Comparison of ENCODE assay signal across 10 cellular contexts in the genomic region with DNA sequence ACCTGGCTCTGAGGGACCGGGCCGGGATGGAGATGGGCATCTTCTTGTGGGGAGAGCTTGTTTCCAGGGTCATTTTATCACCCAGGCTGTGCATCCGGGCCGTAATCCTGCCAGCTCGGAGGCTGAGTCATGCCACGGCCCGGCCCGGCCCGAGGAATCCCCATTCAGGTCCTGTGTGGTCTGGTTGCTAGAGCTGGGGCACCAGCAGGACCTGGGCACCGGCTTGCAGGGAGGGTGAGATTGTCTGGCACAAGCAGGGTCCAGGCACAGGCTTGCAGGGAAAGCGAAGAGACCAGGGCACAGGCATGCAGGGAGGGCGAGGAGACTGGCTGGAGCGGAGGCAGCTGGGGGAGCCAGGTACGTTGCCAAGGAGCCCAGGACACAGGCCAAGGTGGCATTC.
DNase-seq lines count a peak whose midpoint lies in the region; ATAC-seq and TF ChIP-seq lines count a peak whose summit lies in the region.
"Had no signal": no experiment of that assay in that cellular context is flagged by ENCODE, and none has a peak within 500 bp of the region (broad histone marks: within the 10 kb centered on the region; RNA-seq: fewer than 3 reads in every experiment).

No MANE protein-coding gene starts in this region.

- H3K14ac ChIP-seq in trophoblast cell (ENCODE audit: low read length), result no peak overlapping the region

- H3K4me1 ChIP-seq in ascending aorta (peaks cover 16 to 35% of the 10 kb centered on the region in 2 donors), gastroesophageal sphincter (peaks cover 5 to 80% (median 65%) of the 10 kb centered on the region in 3 donors), stomach smooth muscle (ENCODE audit: control insufficient read depth, insufficient read depth, low read length) (peaks cover 70% of the 10 kb centered on the region), trophoblast cell (ENCODE audit: control insufficient read depth in 1 of 2, insufficient read depth in 2 of 2, low read length in 2 of 2) (no peaks in the 10 kb centered on the region)

- TF ChIP-seq CTCF in ascending aorta (IDR thresholded peaks at IDR 0.05) (no peak), gastroesophageal sphincter (IDR thresholded peaks at IDR 0.05) (no peak)

- no peak overlapping the region for H2BK5ac ChIP-seq in trophoblast cell (ENCODE audit: low read depth, low read length, poor library complexity)

- 52% methylated on average over 3 of the region's 14 CpGs; no CpG with 5 or more reads in 1 of the 2 donors for WGBS in gastroesophageal sphincter (ENCODE audit: low coverage in 1 of 2), 2 donors
- no CpG with 5 or more reads among the region's 14 CpGs for WGBS in trophoblast cell (ENCODE audit: extremely low coverage, insufficient coverage, insufficient read length)

- TF ChIP-seq POLR2A in gastroesophageal sphincter (IDR thresholded peaks at IDR 0.05), result no peak

- DNase-seq in H4 (ENCODE audit: low spot score), result peak; percentile 31
- DNase-seq in ascending aorta (ENCODE audit: low spot score in 2 of 2), result no peak
- no peak for DNase-seq in trophoblast cell
- DNase-seq in foreskin melanocyte, result no peak
- no peak for DNase-seq in GF-D8 (lab: John Stamatoyannopoulos, UW)
- DNase-seq: NCI-H2107, retina had no signal

- TF ChIP-seq EP300 in gastroesophageal sphincter (IDR thresholded peaks at IDR 0.05), result no peak

- no peak overlapping the region for H4K8ac ChIP-seq in trophoblast cell (ENCODE audit: low read depth, low read length)

- H4K91ac ChIP-seq in trophoblast cell (ENCODE audit: low read depth, low read length), result no peak overlapping the region

- H3K9ac ChIP-seq in stomach smooth muscle (ENCODE audit: low read length in 2 of 2) (peak overlapping the region in 1 of 2 donors; percentile 6), trophoblast cell (ENCODE audit: low read length) (no peak overlapping the region)

- H2AFZ ChIP-seq in trophoblast cell (ENCODE audit: insufficient read depth, low read length, poor library complexity), result no peak overlapping the region

- no peak overlapping the region for H3K4ac ChIP-seq in trophoblast cell (ENCODE audit: low read depth, low read length)

- no peak overlapping the region for H2BK12ac ChIP-seq in trophoblast cell (ENCODE audit: low read length)

- H3K27me3 ChIP-seq in ascending aorta, result no peaks in the 10 kb centered on the region
- no peaks in the 10 kb centered on the region for H3K27me3 ChIP-seq in gastroesophageal sphincter
- H3K27me3 ChIP-seq in stomach smooth muscle (ENCODE audit: control insufficient read depth in 1 of 2, insufficient read depth in 2 of 2, low read length in 2 of 2), result no peaks in the 10 kb centered on the region
- H3K27me3 ChIP-seq in trophoblast cell (ENCODE audit: insufficient read depth, low read length), result no peaks in the 10 kb centered on the region

- no peaks in the 10 kb centered on the region for H3K79me2 ChIP-seq in trophoblast cell (ENCODE audit: control insufficient read depth, insufficient read depth, low read length, poor library complexity)

- H3K36me3 ChIP-seq in ascending aorta, result peaks cover 35 to 49% of the 10 kb centered on the region in 2 donors
- peaks cover 0 to 70% of the 10 kb centered on the region in 2 donors for H3K36me3 ChIP-seq in gastroesophageal sphincter
- peaks cover 13 to 19% of the 10 kb centered on the region in 2 donors for H3K36me3 ChIP-seq in stomach smooth muscle (ENCODE audit: control insufficient read depth in 2 of 2, insufficient read depth in 2 of 2, low read length in 2 of 2)
- H3K36me3 ChIP-seq in trophoblast cell (ENCODE audit: control insufficient read depth in 1 of 2, insufficient read depth in 2 of 2, low read length in 2 of 2), result peaks cover 47 to 57% of the 10 kb centered on the region in 2 experiments

- H3K9me3 ChIP-seq in ascending aorta, result no peaks in the 10 kb centered on the region
- no peaks in the 10 kb centered on the region for H3K9me3 ChIP-seq in gastroesophageal sphincter
- no peaks in the 10 kb centered on the region for H3K9me3 ChIP-seq in stomach smooth muscle (ENCODE audit: control insufficient read depth in 2 of 2, low read length in 2 of 2)
- no peaks in the 10 kb centered on the region for H3K9me3 ChIP-seq in trophoblast cell (ENCODE audit: insufficient read depth, low read depth, low read length)

- H2AK5ac ChIP-seq in trophoblast cell (ENCODE audit: low read length), result no peak overlapping the region

- H3K27ac ChIP-seq in ascending aorta, result peak overlapping the region; percentile 64 to 69
- peak overlapping the region in 3 of 4 donors; percentile 86 to 94 (median 93) for H3K27ac ChIP-seq in gastroesophageal sphincter
- H3K27ac ChIP-seq in stomach smooth muscle (ENCODE audit: low read length), result peak overlapping the region; percentile 94
- H3K27ac ChIP-seq in trophoblast cell (ENCODE audit: low read depth, low read length), result no peak overlapping the region

- no peak overlapping the region for H3K23ac ChIP-seq in trophoblast cell (ENCODE audit: low read length)

- H3K4me3 ChIP-seq in ascending aorta, result no peak overlapping the region
- no peak overlapping the region for H3K4me3 ChIP-seq in gastroesophageal sphincter
- peak overlapping the region in 1 of 2 donors; percentile 19 for H3K4me3 ChIP-seq in stomach smooth muscle (ENCODE audit: low read length in 2 of 2)
- H3K4me3 ChIP-seq in trophoblast cell (ENCODE audit: low read depth, low read length), result no peak overlapping the region

- no peak overlapping the region for H3K4me2 ChIP-seq in trophoblast cell (ENCODE audit: low read length)

- no peak overlapping the region for H3K18ac ChIP-seq in trophoblast cell (ENCODE audit: low read length)

- H4K12ac ChIP-seq in trophoblast cell (ENCODE audit: low read depth, low read length), result no peak overlapping the region

- intact Hi-C loops in ascending aorta (cut with DNase I), result no loop called here

- ATAC-seq in gastroesophageal sphincter (peak; percentile 29), HG02678 (IDR thresholded peaks at IDR 0.05; ENCODE audit: unreplicated experiment) (no peak)

- H2BK120ac ChIP-seq in trophoblast cell (ENCODE audit: insufficient read depth, low read length, poor library complexity), result no peak overlapping the region

- no peaks in the 10 kb centered on the region for H3K79me1 ChIP-seq in trophoblast cell (ENCODE audit: low read length)
